Comparison of ENCODE assay signal across 10 cellular contexts in genomic region chr6:132020138-132020551, GRCh38.
A peak's percentile ranks its signal among the peaks of the same experiment; 100 is the strongest.
DNase-seq lines count a peak whose midpoint lies in the region; ATAC-seq, FAIRE-seq and TF ChIP-seq lines count a peak whose summit lies in the region.
"Had no signal": no experiment of that assay in that cellular context is flagged by ENCODE, and none has a peak within 500 bp of the region (broad histone marks: within the 10 kb centered on the region; RNA-seq: fewer than 3 reads in every experiment).

No MANE protein-coding gene starts in this region.

- H3K27ac ChIP-seq in SK-N-SH (ENCODE audit: low read depth in 2 of 2, low read length in 1 of 2): peak overlapping the region in 1 of 2 experiments; percentile 44; a peak in 1 of 4 replicates
- no peak overlapping the region for H3K27ac ChIP-seq in pancreas

- WGBS in SK-N-SH (ENCODE audit: low lambda C conversion rate): 27% methylated on average over 6 of the region's 6 CpGs
- WGBS in pancreas, 2 donors: 55 to 60% methylated on average over 6 of the region's 6 CpGs

- CTCF ChIA-PET in SK-N-SH (lab: Yijun Ruan, JAX): no interaction called here

- H3K4me3 ChIP-seq in SK-N-SH (ENCODE audit: low read depth in 2 of 2, low read length in 1 of 2): no peak overlapping the region
- H3K4me3 ChIP-seq in pancreas: no peak overlapping the region

- intact Hi-C loops in left cardiac atrium (cut with DNase I) (no loop called here), pancreas (cut with DNase I) (no loop called here)

- DNase-seq in AG08396 (ENCODE audit: low spot score) (peak; percentile 16), SK-N-SH (no peak), left cardiac atrium (peak; percentile 54), pancreas (peak in 2 of 6 donors; percentile 12 to 16), DMS 273 (lab: John Stamatoyannopoulos, UW; ENCODE audit: unreplicated experiment) (no peak), retina (no peak)
- DNase-seq: activated CD4-positive, alpha-beta memory T cell treated with anti-CD3 and anti-CD28 coated beads, Interleukin-2, amount 10 ng/mL, durations not matched to agents 7 days and 5 days; NCI-H2171 treated with DMSO at 0.1 percent for 48 hours had no signal

- ATAC-seq in left cardiac atrium (peak; percentile 55 to 89), pancreas (peak in 3 of 4 donors; percentile 39 to 73 (median 56)), GM19023 (IDR thresholded peaks at IDR 0.05; ENCODE audit: unreplicated experiment) (no peak), GM18498 (IDR thresholded peaks at IDR 0.05; ENCODE audit: unreplicated experiment) (no peak)

- peak overlapping the region; percentile 22; the same call in 1 of the 2 replicates for H3K9ac ChIP-seq in SK-N-SH

- H3K79me2 ChIP-seq in SK-N-SH (ENCODE audit: insufficient read depth): no peaks in the 10 kb centered on the region

- peak overlapping the region; percentile 89 for H2AFZ ChIP-seq in SK-N-SH (ENCODE audit: low read depth)

- no peak for FAIRE-seq in pancreas (lab: Jason Lieb, UNC)

- POLR2A ChIA-PET in SK-N-SH (lab: Yijun Ruan, JAX): no interaction called here

- 0 out of 2 replicates have a peak overlapping the region, but pooled peaks have one; percentile 9 for H3K4me2 ChIP-seq in SK-N-SH

- no peaks in the 10 kb centered on the region for H3K27me3 ChIP-seq in SK-N-SH (ENCODE audit: insufficient read depth)
- H3K27me3 ChIP-seq in pancreas: no peaks in the 10 kb centered on the region

- H3K4me1 ChIP-seq in SK-N-SH (ENCODE audit: control insufficient read depth in 1 of 2, insufficient read depth in 2 of 2, low read depth in 1 of 2, low read length in 1 of 2) (0 out of 4 replicates have a peak, but pooled peaks cover 0 to 7% of the 10 kb centered on the region in 2 experiments), pancreas (no peaks in the 10 kb centered on the region)

- no peaks in the 10 kb centered on the region for H3F3A ChIP-seq in SK-N-SH (replicated peaks; ENCODE audit: insufficient read depth)

- no peaks in the 10 kb centered on the region for H3K9me3 ChIP-seq in SK-N-SH
- H3K9me3 ChIP-seq in pancreas: no peaks in the 10 kb centered on the region

- H3K36me3 ChIP-seq in SK-N-SH (replicated peaks in 1 of 2; ENCODE audit: control insufficient read depth in 1 of 2, insufficient read depth in 2 of 2, low read length in 1 of 2) (no peaks in the 10 kb centered on the region), pancreas (no peaks in the 10 kb centered on the region)

- H4K20me1 ChIP-seq in SK-N-SH (ENCODE audit: insufficient read depth): no peaks in the 10 kb centered on the region

- no peak for TF ChIP-seq RAD21 in SK-N-SH (IDR thresholded peaks at IDR 0.05; ENCODE audit: low read length)

- no peaks in the 10 kb centered on the region for H3K9me2 ChIP-seq in SK-N-SH

- no peak for TF ChIP-seq EP300 in SK-N-SH (IDR thresholded peaks at IDR 0.05; ENCODE audit: borderline replicate concordance in 1 of 2, low read depth in 1 of 2, low read length in 1 of 2)

- no peak for TF ChIP-seq CTCF in SK-N-SH (IDR thresholded peaks at IDR 0.05)
- no peak for TF ChIP-seq CTCF in pancreas (IDR thresholded peaks at IDR 0.05)

TF ChIP-seq in SK-N-SH, 30 proteins besides CTCF, POLR2A, EP300 and RAD21:
- no peak for TF ChIP-seq SMC3 (IDR thresholded peaks at IDR 0.05; ENCODE audit: low read depth, low read length)
- no peak for TF ChIP-seq TAF1 (IDR thresholded peaks at IDR 0.05; ENCODE audit: borderline replicate concordance, low read depth, low read length)
- TF ChIP-seq USF2 (IDR thresholded peaks at IDR 0.05; ENCODE audit: borderline replicate concordance, low read depth, low read length): no peak
- no peak for TF ChIP-seq TEAD4 (IDR thresholded peaks at IDR 0.05; ENCODE audit: borderline replicate concordance, insufficient read depth)
- no peak for TF ChIP-seq YY1 (IDR thresholded peaks at IDR 0.05; ENCODE audit: low read depth)

Comparison
In these comparisons a context has a peak if more than half of its experiments do, and no peak if none do; other contexts are left out.
1. DNase-seq: peak in AG08396 (single experiment) and left cardiac atrium (single experiment); none in SK-N-SH (single experiment), DMS 273 (single experiment) and retina (single experiment).
2. ATAC-seq: peak in left cardiac atrium (2 of 2) and pancreas (3 of 4); none in GM19023 (single experiment) and GM18498 (single experiment).